In genomic region chr9:136222896-136223266, GRCh38 we compare ENCODE assay signal across 1 cellular context.
TF ChIP-seq lines count a peak whose summit lies in the region.

No MANE protein-coding gene starts in this region.

TF ChIP-seq in SK-N-SH treated with all-trans-retinoic acid at 6 μM for 48 hours, 23 proteins besides CTCF, POLR2A, EP300 and RAD21 (continued from another document):
- TF ChIP-seq, protein P1, sequence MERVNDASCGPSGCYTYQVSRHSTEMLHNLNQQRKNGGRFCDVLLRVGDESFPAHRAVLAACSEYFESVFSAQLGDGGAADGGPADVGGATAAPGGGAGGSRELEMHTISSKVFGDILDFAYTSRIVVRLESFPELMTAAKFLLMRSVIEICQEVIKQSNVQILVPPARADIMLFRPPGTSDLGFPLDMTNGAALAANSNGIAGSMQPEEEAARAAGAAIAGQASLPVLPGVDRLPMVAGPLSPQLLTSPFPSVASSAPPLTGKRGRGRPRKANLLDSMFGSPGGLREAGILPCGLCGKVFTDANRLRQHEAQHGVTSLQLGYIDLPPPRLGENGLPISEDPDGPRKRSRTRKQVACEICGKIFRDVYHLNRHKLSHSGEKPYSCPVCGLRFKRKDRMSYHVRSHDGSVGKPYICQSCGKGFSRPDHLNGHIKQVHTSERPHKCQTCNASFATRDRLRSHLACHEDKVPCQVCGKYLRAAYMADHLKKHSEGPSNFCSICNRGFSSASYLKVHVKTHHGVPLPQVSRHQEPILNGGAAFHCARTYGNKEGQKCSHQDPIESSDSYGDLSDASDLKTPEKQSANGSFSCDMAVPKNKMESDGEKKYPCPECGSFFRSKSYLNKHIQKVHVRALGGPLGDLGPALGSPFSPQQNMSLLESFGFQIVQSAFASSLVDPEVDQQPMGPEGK (CRISPR knock-in tag; IDR thresholded peaks at IDR 0.05; ENCODE audit: borderline replicate concordance) = no peak
- no peak for TF ChIP-seq ZC3H10 (CRISPR knock-in tag; IDR thresholded peaks at IDR 0.05)
